ENCODE assay signal across 20 cellular contexts in the genomic region with DNA sequence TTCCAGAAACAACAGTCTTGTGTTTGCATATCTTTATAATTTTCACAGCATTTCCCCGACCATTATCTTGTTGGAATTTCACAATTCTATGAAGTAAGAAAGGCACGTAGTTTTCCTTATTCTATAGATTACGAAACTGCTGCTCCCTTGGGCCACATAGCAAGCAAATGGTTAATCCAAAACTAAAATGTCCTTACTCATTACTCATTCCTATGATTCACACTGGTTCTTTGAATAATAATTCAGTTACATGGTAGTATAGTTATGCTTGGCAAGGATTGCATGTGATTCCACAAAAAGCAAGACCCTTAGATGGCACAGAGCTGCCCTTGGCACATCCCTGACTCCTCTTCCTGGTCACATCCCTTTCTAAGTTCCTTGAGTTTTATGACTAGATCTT. TPM values are rescaled to one million over a fixed set of nuclear protein-coding genes. Genes with fewer than 3 reads are reported as not detected.
A peak's percentile ranks its signal among the peaks of the same experiment; 100 is the strongest.
DNase-seq lines count a peak whose midpoint lies in the region; ATAC-seq and TF ChIP-seq lines count a peak whose summit lies in the region.
"Had no signal": no experiment of that assay in that cellular context is flagged by ENCODE, and none has a peak within 500 bp of the region (broad histone marks: within the 10 kb centered on the region; RNA-seq: fewer than 3 reads in every experiment).

No MANE protein-coding gene starts in this region.

- CTCF ChIA-PET in MCF 10A (lab: Yijun Ruan, JAX) (interaction anchor here (0.7 kb wide), 1 partner anchor 600 kb away, joined by 4 read pairs; no protein-coding TSS in a partner anchor), mammary epithelial cell (lab: Charles Lee; ENCODE audit: low non-redundant PET) (no interaction called here)

- H3K9ac ChIP-seq in mammary epithelial cell (ENCODE audit: insufficient read depth, low read length) (no peak overlapping the region), skeletal muscle satellite cell (ENCODE audit: low read depth, low read length) (no peak overlapping the region)
- H3K9ac ChIP-seq: KMS-11 had no signal

- H3K4me2 ChIP-seq in mammary epithelial cell (ENCODE audit: insufficient read depth, low read depth, low read length) = no peak overlapping the region
- peak overlapping the region; percentile 25 for H3K4me2 ChIP-seq in skeletal muscle satellite cell (ENCODE audit: low read length)
- H3K4me2 ChIP-seq: KMS-11 had no signal

- ATAC-seq in SK-N-SH treated with all-trans-retinoic acid at 6 μM for 48 hours (peak; percentile 58; the same call in 2 of the 3 replicates), GM21737 (IDR thresholded peaks at IDR 0.05; ENCODE audit: unreplicated experiment) (no peak), gastroesophageal sphincter (no peak), GM18519 (IDR thresholded peaks at IDR 0.05; ENCODE audit: low FRiP score, unreplicated experiment) (no peak)
- ATAC-seq: HepG2 had no signal

- H3K9me3 ChIP-seq in mammary epithelial cell (replicated peaks; ENCODE audit: insufficient read depth, low read length) (no peaks in the 10 kb centered on the region), skeletal muscle satellite cell (replicated peaks; ENCODE audit: low read length) (no peaks in the 10 kb centered on the region), gastroesophageal sphincter (no peaks in the 10 kb centered on the region)
- H3K9me3 ChIP-seq: Caco-2, SJCRH30 had no signal

- H2AFZ ChIP-seq in mammary epithelial cell (ENCODE audit: low read depth, low read length) = no peak overlapping the region

- intact Hi-C loops in MCF 10A (cut with micrococcal nuclease) = loop anchor here (1.0 kb wide), 1 partner anchor 23 kb away; no protein-coding TSS in a partner anchor
- intact Hi-C loops in mammary epithelial cell (cut with micrococcal nuclease) = no loop called here

- H3K27ac Mint-ChIP-seq in MCF 10A (ENCODE audit: low read depth, unreplicated experiment) = no peak overlapping the region

- no peak overlapping the region for H3K4me3 Mint-ChIP-seq in MCF 10A (ENCODE audit: unreplicated experiment)

- H3K27me3 Mint-ChIP-seq in MCF 10A (ENCODE audit: insufficient read depth, unreplicated experiment) = peaks cover 36% of the 10 kb centered on the region

- DNase-seq in MCF 10A (ENCODE audit: unreplicated experiment) (peak; percentile 68), mammary epithelial cell (no peak), fibroblast of mammary gland (ENCODE audit: low read depth) (peak; percentile 46)
- DNase-seq: Caco-2, MV-4-11, NCI-H1417 treated with DMSO at 0.1 percent for 48 hours, NCI-H2029, NCI-H510A treated with DMSO at 0.1 percent for 48 hours, SJCRH30 had no signal

- TF ChIP-seq CTCF in MCF 10A (IDR thresholded peaks at IDR 0.05; ENCODE audit: unreplicated experiment) = no peak
- TF ChIP-seq CTCF in mammary epithelial cell (conservative IDR thresholded peaks at IDR 0.05 in 1 of 2, IDR thresholded peaks at IDR 0.05 in 1 of 2; ENCODE audit: extremely low read depth in 1 of 2, insufficient read depth in 1 of 2, low read depth in 1 of 2, low read length in 2 of 2) = no peak
- TF ChIP-seq CTCF in fibroblast of mammary gland (conservative IDR thresholded peaks at IDR 0.05; ENCODE audit: control insufficient read depth, insufficient read depth, low read depth, low read length) = no peak
- TF ChIP-seq CTCF in gastroesophageal sphincter (IDR thresholded peaks at IDR 0.05) = no peak

- no peaks in the 10 kb centered on the region for H3K9me3 Mint-ChIP-seq in MCF 10A (ENCODE audit: unreplicated experiment)

- dilution Hi-C loops in mammary epithelial cell (cut with HindIII; ENCODE audit: low sequenced_read_pairs) = no loop called here

- H3K4me1 Mint-ChIP-seq in MCF 10A (ENCODE audit: insufficient read depth, unreplicated experiment) = peaks cover 4% of the 10 kb centered on the region

- H3K36me3 Mint-ChIP-seq in MCF 10A (ENCODE audit: insufficient read depth, unreplicated experiment) = no peaks in the 10 kb centered on the region

- H3K79me2 ChIP-seq in mammary epithelial cell (ENCODE audit: insufficient read depth, low read length) = no peaks in the 10 kb centered on the region

- H3K27me3 ChIP-seq in mammary epithelial cell (ENCODE audit: insufficient read depth, low read length) = peaks cover 3% of the 10 kb centered on the region
- peaks cover 21% of the 10 kb centered on the region for H3K27me3 ChIP-seq in skeletal muscle satellite cell (ENCODE audit: control insufficient read depth, insufficient read depth, low read length)
- H3K27me3 ChIP-seq in gastroesophageal sphincter = no peaks in the 10 kb centered on the region
- H3K27me3 ChIP-seq: SJCRH30 had no signal

- no TSS peak for BruUV-seq in MCF 10A (replicated peaks; lab: Mats Ljungman, UMichigan)
- BruUV-seq in mammary epithelial cell (replicated peaks; lab: Mats Ljungman, UMichigan) = no TSS peak

- no peaks in the 10 kb centered on the region for H3K36me3 ChIP-seq in mammary epithelial cell (ENCODE audit: insufficient read depth, low read length)
- H3K36me3 ChIP-seq in skeletal muscle satellite cell (ENCODE audit: insufficient read depth, low read length) = no peaks in the 10 kb centered on the region
- H3K36me3 ChIP-seq in gastroesophageal sphincter = no peaks in the 10 kb centered on the region
- H3K36me3 ChIP-seq: SJCRH30 had no signal

- H3K27ac ChIP-seq in mammary epithelial cell (ENCODE audit: insufficient read depth, low read depth, low read length) (no peak overlapping the region), gastroesophageal sphincter (no peak overlapping the region)
- H3K27ac ChIP-seq: 22Rv1, C4-2B, KMS-11, SJCRH30 had no signal

- in situ Hi-C loops in mammary epithelial cell (cut with MboI; ENCODE audit: low sequenced_read_pairs in 2 of 2) = no loop called here

- H3K4me3 ChIP-seq in mammary epithelial cell (replicated peaks in 1 of 3; ENCODE audit: insufficient read depth in 1 of 3, low read depth in 2 of 3, low read length in 3 of 3) (no peak overlapping the region), fibroblast of mammary gland (ENCODE audit: control insufficient read depth, low read depth, low read length) (no peak overlapping the region), skeletal muscle satellite cell (ENCODE audit: low read length) (no peak overlapping the region), gastroesophageal sphincter (no peak overlapping the region)
- H3K4me3 ChIP-seq: SJCRH30 had no signal

- POLR2A ChIA-PET in MCF 10A (lab: Yijun Ruan, JAX) = interaction anchor here (1.3 kb wide), 1 partner anchor 47 kb away, joined by 3 read pairs; no protein-coding TSS in a partner anchor

- 26% methylated on average over 3 of the region's 3 CpGs for WGBS in mammary epithelial cell (ENCODE audit: low coverage, missing lambda C conversion rate)
- WGBS in gastroesophageal sphincter (ENCODE audit: low coverage in 1 of 2), 2 donors = 79 to 90% methylated on average over 2 to 3 of the region's 3 CpGs

- H3K4me1 ChIP-seq in mammary epithelial cell (ENCODE audit: insufficient read depth, low read length) (no peaks in the 10 kb centered on the region), skeletal muscle satellite cell (ENCODE audit: control insufficient read depth, insufficient read depth, low read length) (peaks cover 14% of the 10 kb centered on the region), gastroesophageal sphincter (no peaks in the 10 kb centered on the region)
- H3K4me1 ChIP-seq: Caco-2, SJCRH30 had no signal

- TF ChIP-seq POLR2A in gastroesophageal sphincter (IDR thresholded peaks at IDR 0.05) = no peak

- H4K20me1 ChIP-seq in mammary epithelial cell (ENCODE audit: insufficient read depth, low read length) = no peaks in the 10 kb centered on the region

- no peak for TF ChIP-seq EP300 in gastroesophageal sphincter (IDR thresholded peaks at IDR 0.05)

TF ChIP-seq in SK-N-SH treated with all-trans-retinoic acid at 6 μM for 48 hours, 23 proteins besides CTCF, POLR2A, EP300 and RAD21:
- TF ChIP-seq, protein P1, sequence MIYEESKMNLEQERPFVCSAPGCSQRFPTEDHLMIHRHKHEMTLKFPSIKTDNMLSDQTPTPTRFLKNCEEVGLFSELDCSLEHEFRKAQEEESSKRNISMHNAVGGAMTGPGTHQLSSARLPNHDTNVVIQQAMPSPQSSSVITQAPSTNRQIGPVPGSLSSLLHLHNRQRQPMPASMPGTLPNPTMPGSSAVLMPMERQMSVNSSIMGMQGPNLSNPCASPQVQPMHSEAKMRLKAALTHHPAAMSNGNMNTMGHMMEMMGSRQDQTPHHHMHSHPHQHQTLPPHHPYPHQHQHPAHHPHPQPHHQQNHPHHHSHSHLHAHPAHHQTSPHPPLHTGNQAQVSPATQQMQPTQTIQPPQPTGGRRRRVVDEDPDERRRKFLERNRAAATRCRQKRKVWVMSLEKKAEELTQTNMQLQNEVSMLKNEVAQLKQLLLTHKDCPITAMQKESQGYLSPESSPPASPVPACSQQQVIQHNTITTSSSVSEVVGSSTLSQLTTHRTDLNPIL (CRISPR knock-in tag; IDR thresholded peaks at IDR 0.05; ENCODE audit: low read depth) = no peak
- 0 out of 2 replicates have a peak, but pooled peaks have one; percentile 9 for TF ChIP-seq ISL1 (CRISPR knock-in tag; IDR thresholded peaks at IDR 0.05)

RNA-seq across cellular contexts. Expression of gene OR13H1, which starts 51.2 kb away (rescaled TPM):
- total RNA-seq in MCF 10A (2022) (not detected in 2 replicates), mammary epithelial cell (not detected), gastroesophageal sphincter (not detected)
- polyA plus RNA-seq in mammary epithelial cell = not detected
- not detected for polyA minus RNA-seq in mammary epithelial cell
- not detected in 2 replicates for total RNA-seq in skeletal muscle satellite cell (2012; rRNA removed)
- total RNA-seq: Caco-2, H4, HepG2, RPMI7951, SJCRH30 had no signal
- polyA plus RNA-seq: HepG2 had no signal
